8 cellular contexts compared by ENCODE assay signal in genomic region chr19:52992109-52993004, GRCh38. TPM values are rescaled to one million over a fixed set of nuclear protein-coding genes. Genes with fewer than 3 reads are reported as not detected.
DNase-seq lines count a peak whose midpoint lies in the region; ATAC-seq and TF ChIP-seq lines count a peak whose summit lies in the region.

No MANE protein-coding gene starts in this region.

- peaks cover 4% of the 10 kb centered on the region for H3K9me3 Mint-ChIP-seq in activated naive CD8-positive, alpha-beta T cell (ENCODE audit: low read depth)

- H3K27ac ChIP-seq in right cardiac atrium (ENCODE audit: low read length) = no peak overlapping the region
- peak overlapping the region; percentile 30 to 61 (median 49) for H3K27ac ChIP-seq in gastrocnemius medialis

- TF ChIP-seq POLR2A in gastrocnemius medialis (IDR thresholded peaks at IDR 0.05) = no peak

- H3K9me3 ChIP-seq in right cardiac atrium (ENCODE audit: control insufficient read depth, low read length) (no peaks in the 10 kb centered on the region), gastrocnemius medialis (no peaks in the 10 kb centered on the region)

- H3K4me3 Mint-ChIP-seq in activated naive CD8-positive, alpha-beta T cell = peak overlapping the region; percentile 82

- H3K27me3 ChIP-seq in H7 (ENCODE audit: control insufficient read depth, insufficient read depth, low read length) = peaks cover 13% of the 10 kb centered on the region
- no peaks in the 10 kb centered on the region for H3K27me3 ChIP-seq in right cardiac atrium (ENCODE audit: control insufficient read depth, insufficient read depth)
- peaks cover 0 to 8% (median 7%) of the 10 kb centered on the region in 3 donors for H3K27me3 ChIP-seq in gastrocnemius medialis

- peak; percentile 58 for ATAC-seq in right cardiac atrium
- ATAC-seq in gastrocnemius medialis = no peak
- ATAC-seq in HG03520 (IDR thresholded peaks at IDR 0.05; ENCODE audit: unreplicated experiment) = no peak

- WGBS in right cardiac atrium = 17% methylated on average over 26 of the region's 26 CpGs

- H3K4me1 ChIP-seq in right cardiac atrium (ENCODE audit: control insufficient read depth, insufficient read depth, low read length) = no peaks in the 10 kb centered on the region
- peaks cover 0 to 9% of the 10 kb centered on the region in 2 donors for H3K4me1 ChIP-seq in gastrocnemius medialis

- peaks cover 3% of the 10 kb centered on the region for H3K27me3 Mint-ChIP-seq in activated naive CD8-positive, alpha-beta T cell

- H3K27ac Mint-ChIP-seq in activated naive CD8-positive, alpha-beta T cell = no peak overlapping the region

- H3K36me3 ChIP-seq in H7 (replicated peaks; ENCODE audit: control insufficient read depth, insufficient read depth, low read length) (no peaks in the 10 kb centered on the region), gastrocnemius medialis (no peaks in the 10 kb centered on the region)

- intact Hi-C loops in right cardiac atrium (cut with DNase I) (no loop called here), gastrocnemius medialis (cut with DNase I; ENCODE audit: low total_unique reads) (loop anchor here (2.0 kb wide), 1 partner anchor 30 kb away; the partner anchor contains the start of gene ZNF816), posterior vena cava (cut with DNase I) (no loop called here)

- in situ Hi-C loops in gastrocnemius medialis (cut with MboI; ENCODE audit: low sequenced_read_pairs in 4 of 4) (no loop called here), ACHN (cut with HindIII; ENCODE audit: low pct_ligation_motif_present, low pct_unique_long_range_greater_than_20kb, low sequenced_read_pairs) (no loop called here)

- H3K36me3 Mint-ChIP-seq in activated naive CD8-positive, alpha-beta T cell = peaks cover 25% of the 10 kb centered on the region

- peak; percentile 63 for DNase-seq in H7
- DNase-seq in right cardiac atrium = peak; percentile 30 to 70 (median 66)
- no peak for DNase-seq in gastrocnemius medialis
- DNase-seq in ACHN = no peak
- no peak for DNase-seq in posterior vena cava (ENCODE audit: low spot score)
- DNase-seq in NCI-H2227 (lab: John Stamatoyannopoulos, UW; ENCODE audit: unreplicated experiment) = no peak

- H3K4me3 ChIP-seq in H7 (ENCODE audit: insufficient read depth, low read depth, low read length) (peak overlapping the region; percentile 39), right cardiac atrium (ENCODE audit: low read length) (peak overlapping the region; percentile 59), gastrocnemius medialis (peak overlapping the region; percentile 47 to 59 (median 56))

- peaks cover 14% of the 10 kb centered on the region for H3K4me1 Mint-ChIP-seq in activated naive CD8-positive, alpha-beta T cell (ENCODE audit: low read depth)

- no peak for TF ChIP-seq CTCF in gastrocnemius medialis (IDR thresholded peaks at IDR 0.05 in 4 of 5, conservative IDR thresholded peaks at IDR 0.05 in 1 of 5)

RNA-seq across cellular contexts. Expression of gene ERVV-1, which starts 21.4 kb away (rescaled TPM):
- total RNA-seq in H7 (2014; rRNA removed; shearing (Covaris generic)) = 0.17 and 0.33 TPM in 2 replicates
- total RNA-seq in right cardiac atrium (not detected), gastrocnemius medialis (under 1 TPM in 1 of 4 donors, not detected in 3; 0.12 TPM), posterior vena cava (not detected)
- polyA plus RNA-seq in right cardiac atrium = not detected

RNA-seq across cellular contexts. Expression of gene ZNF816, which starts 29.7 kb away (rescaled TPM):
- 14.8 and 22.2 TPM in 2 replicates for total RNA-seq in H7 (2014; rRNA removed; shearing (Covaris generic))
- 1 to 10 TPM; 4.1 to 8.3 (median 5.8) TPM for total RNA-seq in right cardiac atrium
- polyA plus RNA-seq in right cardiac atrium = 3.0 TPM
- total RNA-seq in gastrocnemius medialis = 1 to 10 TPM; 1.0 to 3.1 (median 1.6) TPM
- total RNA-seq in posterior vena cava = 1 to 10 TPM; 6.4 to 9.7 TPM

RNA-seq across cellular contexts. Expression of gene ERVV-2, which starts 52.2 kb away (rescaled TPM):
- total RNA-seq in H7 (2014; rRNA removed; shearing (Covaris generic)) = 0.14 and 1.1 TPM in 2 replicates
- total RNA-seq in right cardiac atrium (not detected), gastrocnemius medialis (not detected), posterior vena cava (not detected)
- not detected for polyA plus RNA-seq in right cardiac atrium

Comparison
In these comparisons a context has a peak if more than half of its experiments do, and no peak if none do; other contexts are left out.
1. DNase-seq: peak in H7 (single experiment) and right cardiac atrium (3 of 3); none in gastrocnemius medialis (0 of 2), ACHN (single experiment), posterior vena cava (single experiment) and NCI-H2227 (single experiment).
2. ATAC-seq: peak in right cardiac atrium (2 of 2); none in gastrocnemius medialis (0 of 2) and HG03520 (single experiment).
3. Peak in every context shown above with its lines, with median percentiles within 50 percentile points of each other: H3K4me3 ChIP-seq.